36 cellular contexts compared by ENCODE assay signal in the genomic region with DNA sequence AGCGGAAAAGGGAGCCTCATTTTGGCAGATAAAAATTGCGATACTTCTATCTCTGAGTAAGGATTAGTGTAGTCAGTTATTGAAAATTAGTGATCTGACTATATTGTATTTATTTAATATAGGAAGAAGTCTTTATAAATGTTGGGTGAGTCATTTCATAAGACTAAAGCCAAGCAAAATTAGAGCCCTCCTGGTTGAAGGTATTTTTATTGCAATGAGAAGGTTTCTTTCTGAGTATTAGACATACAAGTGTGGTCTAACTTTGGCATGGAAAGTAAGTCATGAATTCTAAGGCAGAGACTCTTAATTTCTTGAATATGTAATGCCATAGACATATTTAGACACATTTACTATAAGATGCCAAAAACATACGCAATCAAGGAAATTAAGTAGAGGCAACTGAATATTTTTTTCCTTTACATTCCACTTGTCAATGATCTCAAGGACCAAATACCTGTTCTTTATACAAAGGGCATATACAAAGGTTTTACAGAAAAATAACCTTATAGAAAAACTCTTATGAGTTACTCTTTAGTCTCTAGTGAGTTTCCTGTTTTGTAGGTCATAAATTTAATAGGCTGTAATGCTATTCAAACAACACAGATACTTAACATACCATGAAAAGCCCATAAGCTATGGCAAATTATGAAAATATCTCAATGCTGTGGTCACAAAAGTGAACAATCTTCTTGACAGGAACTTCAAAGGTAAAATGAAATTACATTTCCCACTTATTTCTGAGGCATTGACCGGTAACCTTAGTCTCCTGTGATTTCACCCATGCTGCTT.
"Had no signal": no experiment of that assay in that cellular context is flagged by ENCODE, and none has a peak within 500 bp of the region (broad histone marks: within the 10 kb centered on the region; RNA-seq: fewer than 3 reads in every experiment).

No MANE protein-coding gene starts in this region.

- H3K27me3 ChIP-seq: adrenal gland, body of pancreas, brain microvascular endothelial cell, breast epithelium had no signal

- H3K36me3 Mint-ChIP-seq: activated CD4-positive, alpha-beta memory T cell treated with anti-CD3 and anti-CD28 coated beads for 36 hours had no signal

- DNase-seq: activated B cell treated with CpG ODN at 0.5 μM for 24 hours; activated CD4-positive, alpha-beta memory T cell treated with anti-CD3 and anti-CD28 coated beads for 36 hours; activated CD4-positive, alpha-beta T cell treated with anti-CD3 and anti-CD28 coated beads for 4 hours; activated CD4-positive, alpha-beta T cell treated with anti-CD3 and anti-CD28 coated beads, Interleukin-2, amount 10 ng/mL, durations not matched to agents 24 days and 14 days; activated CD4-positive, alpha-beta T cell treated with anti-CD3 and anti-CD28 coated beads, Interleukin-2, amount 50 U/mL, for 1 hour; activated CD4-positive, alpha-beta T cell treated with anti-CD3 and anti-CD28 coated beads, Interleukin-2, amount 50 U/mL, for 4 hours; activated CD4-positive, CD25-positive, alpha-beta regulatory T cell treated with anti-CD3 and anti-CD28 coated beads, Interleukin-2, amount 50 U/mL, for 72 hours; activated CD8-positive, alpha-beta memory T cell treated with anti-CD3 and anti-CD28 coated beads, Interleukin-2, amount 50 U/mL, for 4 hours; activated CD8-positive, alpha-beta T cell treated with anti-CD3 and anti-CD28 coated beads for 36 hours; activated effector memory CD4-positive, alpha-beta T cell treated with anti-CD3 and anti-CD28 coated beads, Interleukin-2, amount 50 U/mL, for 16 hours; activated gamma-delta T cell treated with Interleukin-2 at 50 U/mL for 16 hours; activated naive CD4-positive, alpha-beta T cell; activated naive CD4-positive, alpha-beta T cell treated with anti-CD3 and anti-CD28 coated beads for 36 hours; activated naive CD4-positive, alpha-beta T cell treated with anti-CD3 and anti-CD28 coated beads, Interleukin-2, amount 50 U/mL, for 16 hours; activated naive CD8-positive, alpha-beta T cell treated with anti-CD3 and anti-CD28 coated beads for 36 hours; activated T-cell treated with anti-CD3 and anti-CD28 coated beads for 4 hours; activated T-cell treated with anti-CD3 and anti-CD28 coated beads, Interleukin-2, amount 50 U/mL, for 1 hour; activated T-cell treated with anti-CD3 and anti-CD28 coated beads, Interleukin-2, amount 50 U/mL, for 4 hours; activated T-cell treated with anti-CD3 and anti-CD28 coated beads, Interleukin-2, amount 50 U/mL, for 72 hours; adrenal gland; amniotic stem cell; aorta; body of pancreas; brain microvascular endothelial cell; central memory CD4-positive, alpha-beta T cell; T-helper 9 cell had no signal

- H3K4me1 ChIP-seq: body of pancreas, breast epithelium had no signal

- H3K4me3 Mint-ChIP-seq: activated B cell treated with CpG ODN at 0.5 μM for 24 hours; activated CD4-positive, alpha-beta memory T cell treated with anti-CD3 and anti-CD28 coated beads for 36 hours; activated CD4-positive, alpha-beta T cell treated with anti-CD3 and anti-CD28 coated beads, Interleukin-2, amount 10 ng/mL, durations not matched to agents 24 days and 14 days; activated CD8-positive, alpha-beta T cell treated with anti-CD3 and anti-CD28 coated beads for 36 hours; activated naive CD4-positive, alpha-beta T cell treated with anti-CD3 and anti-CD28 coated beads for 36 hours; activated naive CD8-positive, alpha-beta T cell treated with anti-CD3 and anti-CD28 coated beads for 36 hours; activated T-cell treated with anti-CD3 and anti-CD28 coated beads, Interleukin-2, amount 50 U/mL, for 4 hours; activated T-cell treated with anti-CD3 and anti-CD28 coated beads, Interleukin-2, amount 50 U/mL, for 72 hours; activated T-helper 1 cell treated with anti-CD3 and anti-CD28 coated beads, Interleukin-12 subunit alpha, Interleukin-12 subunit beta, Interleukin-2, Interleukin-4 antibody, amounts not matched to agents 30 ng/mL and 10 ng/mL and 1 ng/mL, durations not matched to agents 14 hours and 24 hours and 36 hours; activated T-helper 17 cell treated with anti-CD3 and anti-CD28 coated beads, Interleukin-2, amount 50 U/mL, for 72 hours; T-helper 2 cell treated with Interferon-gamma antibody and Interleukin-4, amounts not matched to agents 5 μg/mL and 100 μg/mL, for 36 hours had no signal

- H3K27ac ChIP-seq: adrenal gland, body of pancreas, brain microvascular endothelial cell, breast epithelium, coronary artery, VCaP had no signal

- H3K9me3 ChIP-seq: adrenal gland, body of pancreas, breast epithelium had no signal

- FAIRE-seq: astrocyte, colon, TTC549 had no signal

- H3K27ac Mint-ChIP-seq: activated B cell treated with CpG ODN at 0.5 μM for 24 hours; activated CD4-positive, alpha-beta memory T cell treated with anti-CD3 and anti-CD28 coated beads for 36 hours; activated CD4-positive, alpha-beta T cell treated with anti-CD3 and anti-CD28 coated beads, Interleukin-2, amount 10 ng/mL, durations not matched to agents 24 days and 14 days; activated CD8-positive, alpha-beta T cell treated with anti-CD3 and anti-CD28 coated beads for 36 hours; activated naive CD4-positive, alpha-beta T cell treated with anti-CD3 and anti-CD28 coated beads for 36 hours; activated naive CD4-positive, alpha-beta T cell treated with anti-CD3 and anti-CD28 coated beads, Interleukin-2, amount 50 U/mL, for 72 hours; activated naive CD8-positive, alpha-beta T cell treated with anti-CD3 and anti-CD28 coated beads for 36 hours; activated T-cell treated with anti-CD3 and anti-CD28 coated beads, Interleukin-2, amount 50 U/mL, for 72 hours; activated T-helper 1 cell treated with anti-CD3 and anti-CD28 coated beads, Interleukin-12 subunit alpha, Interleukin-12 subunit beta, Interleukin-2, Interleukin-4 antibody, amounts not matched to agents 30 ng/mL and 10 ng/mL and 1 ng/mL, durations not matched to agents 14 hours and 24 hours and 36 hours; activated T-helper 17 cell treated with anti-CD3 and anti-CD28 coated beads, Interleukin-2, amount 50 U/mL, for 72 hours; T-helper 2 cell treated with Interferon-gamma antibody and Interleukin-4, amounts not matched to agents 5 μg/mL and 100 μg/mL, for 36 hours had no signal

- H3K36me3 ChIP-seq: adrenal gland, brain microvascular endothelial cell, breast epithelium had no signal

- H3K4me3 ChIP-seq: adrenal gland, body of pancreas, breast epithelium, coronary artery had no signal

- ATAC-seq: activated CD8-positive, alpha-beta T cell treated with anti-CD3 and anti-CD28 coated beads for 36 hours; activated T-cell treated with anti-CD3 and anti-CD28 coated beads, Interleukin-2, amount 50 U/mL, for 4 hours; activated T-cell treated with anti-CD3 and anti-CD28 coated beads, Interleukin-2, amount 50 U/mL, for 72 hours; activated T-helper 17 cell treated with anti-CD3 and anti-CD28 coated beads, Interleukin-2, amount 50 U/mL, for 72 hours; body of pancreas had no signal

- H3K27me3 Mint-ChIP-seq: activated B cell treated with CpG ODN at 0.5 μM for 24 hours; activated CD4-positive, alpha-beta memory T cell treated with anti-CD3 and anti-CD28 coated beads for 36 hours; activated CD4-positive, alpha-beta T cell treated with anti-CD3 and anti-CD28 coated beads, Interleukin-2, amount 10 ng/mL, durations not matched to agents 24 days and 14 days; activated CD8-positive, alpha-beta T cell treated with anti-CD3 and anti-CD28 coated beads for 36 hours; activated naive CD8-positive, alpha-beta T cell treated with anti-CD3 and anti-CD28 coated beads for 36 hours; activated T-helper 17 cell treated with anti-CD3 and anti-CD28 coated beads, Interleukin-2, amount 50 U/mL, for 72 hours had no signal

- H3K9me3 Mint-ChIP-seq: activated B cell treated with CpG ODN at 0.5 μM for 24 hours; activated CD4-positive, alpha-beta memory T cell treated with anti-CD3 and anti-CD28 coated beads for 36 hours; activated CD8-positive, alpha-beta T cell treated with anti-CD3 and anti-CD28 coated beads for 36 hours; activated naive CD4-positive, alpha-beta T cell treated with anti-CD3 and anti-CD28 coated beads for 36 hours had no signal
